ENCODE assay signal across 22 cellular contexts in the genomic region with DNA sequence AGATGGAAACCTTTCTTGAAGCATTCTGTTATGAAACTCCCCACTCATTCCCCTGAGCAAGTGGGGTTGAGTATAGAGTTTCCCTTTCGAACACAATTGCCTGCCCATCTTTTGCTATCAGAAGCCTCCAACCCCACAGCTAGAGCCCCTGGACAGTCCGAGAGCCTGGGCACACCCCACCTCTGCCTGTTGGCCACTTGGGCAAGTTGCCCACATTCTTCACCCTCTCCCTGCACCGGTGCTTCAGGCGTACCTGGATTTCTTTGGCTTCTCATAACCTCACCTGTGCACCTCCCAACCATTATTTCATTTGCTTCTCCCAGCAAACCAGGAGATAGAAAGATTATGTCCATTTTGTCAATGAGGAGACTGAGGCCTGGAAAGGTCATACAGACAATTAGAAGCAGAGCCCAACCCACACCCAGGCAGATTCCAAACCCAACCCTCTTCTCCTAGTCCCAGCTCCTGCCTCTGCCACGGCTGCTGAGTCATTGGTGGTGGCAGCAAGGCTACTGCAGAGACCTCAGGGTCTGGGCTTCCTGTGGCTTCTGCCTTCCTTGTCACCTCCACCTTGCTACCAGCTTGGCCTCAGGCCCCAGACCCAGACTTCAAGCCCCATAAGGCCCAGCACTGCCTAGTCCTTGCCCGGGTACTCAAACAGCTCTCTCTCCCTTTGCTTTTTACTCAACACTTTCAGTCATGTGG.
DNase-seq lines count a peak whose midpoint lies in the region; ATAC-seq, FAIRE-seq and TF ChIP-seq lines count a peak whose summit lies in the region.
"Had no signal": no experiment of that assay in that cellular context is flagged by ENCODE, and none has a peak within 500 bp of the region (broad histone marks: within the 10 kb centered on the region; RNA-seq: fewer than 3 reads in every experiment).

No MANE protein-coding gene starts in this region.

- peak overlapping the region; percentile 33; the same call in 2 of the 3 replicates for H3K4me2 ChIP-seq in A549

- ATAC-seq in A549, result peak; percentile 59 to 70; a peak in 3 of 6 replicates
- ATAC-seq in GM18873 (IDR thresholded peaks at IDR 0.05; ENCODE audit: low FRiP score, unreplicated experiment), result no peak
- ATAC-seq in GM18517 (IDR thresholded peaks at IDR 0.05; ENCODE audit: unreplicated experiment), result no peak
- ATAC-seq: activated CD8-positive, alpha-beta memory T cell treated with anti-CD3 and anti-CD28 coated beads, Interleukin-2, amount 10 ng/mL, durations not matched to agents 7 days and 5 days; activated T-helper 17 cell treated with anti-CD3 and anti-CD28 coated beads, Interleukin-2, amount 50 U/mL, for 72 hours; heart left ventricle; left ventricle myocardium superior had no signal

- FAIRE-seq in A549 (lab: Jason Lieb, UNC), result no peak
- FAIRE-seq: endometrium had no signal

- TF ChIP-seq POLR2A in A549 (IDR thresholded peaks at IDR 0.05; ENCODE audit: low read length) (no peak), adrenal gland (IDR thresholded peaks at IDR 0.05) (no peak), testis (IDR thresholded peaks at IDR 0.05) (no peak)

- DNase-seq in A549 (ENCODE audit: low read depth in 1 of 2, low spot score in 1 of 2), result peak; percentile 36 to 53
- DNase-seq in GM12865 (ENCODE audit: low read depth), result peak; percentile 32
- peak in 6 of 7 donors; percentile 71 to 79 (median 74) for DNase-seq in adrenal gland
- peak; percentile 14 for DNase-seq in myocyte (ENCODE audit: low read depth)
- no peak for DNase-seq in testis
- no peak for DNase-seq in stimulated activated CD4-positive, alpha-beta T cell treated with anti-CD3 and anti-CD28 coated beads, Interleukin-4, amount 100 ng/mL, for 24 hours
- DNase-seq: activated CD8-positive, alpha-beta memory T cell treated with anti-CD3 and anti-CD28 coated beads, Interleukin-2, amount 10 ng/mL, durations not matched to agents 7 days and 5 days; activated naive CD8-positive, alpha-beta T cell treated with anti-CD3 and anti-CD28 coated beads, Interleukin-2, amount 10 ng/mL, durations not matched to agents 7 days and 5 days; CD4-positive, CD25-positive, alpha-beta regulatory T cell; colonic mucosa; DMS153; heart left ventricle; left ventricle myocardium superior; NCI-H1105 treated with DMSO at 0.1 percent for 48 hours; NCI-H2107; NCI-H524 treated with DMSO at 0.1 percent for 48 hours; SHP77; SW 1271 had no signal

- H3K27ac ChIP-seq in A549, result peak overlapping the region in 1 of 2 experiments; percentile 60; a peak in 2 of 6 replicates
- H3K27ac ChIP-seq in adrenal gland, result no peak overlapping the region
- no peak overlapping the region for H3K27ac ChIP-seq in testis
- H3K27ac ChIP-seq: colonic mucosa, heart left ventricle had no signal

- H3K9me3 ChIP-seq in A549, result no peaks in the 10 kb centered on the region
- H3K9me3 ChIP-seq in adrenal gland (replicated peaks in 1 of 3), result no peaks in the 10 kb centered on the region
- H3K9me3 ChIP-seq in testis, result no peaks in the 10 kb centered on the region
- H3K9me3 ChIP-seq: colonic mucosa, heart left ventricle had no signal

- no peak for TF ChIP-seq EP300 in A549 (IDR thresholded peaks at IDR 0.05)

- intact Hi-C loops in adrenal gland (cut with DNase I) (no loop called here), testis (cut with DNase I; ENCODE audit: low total_unique reads) (no loop called here)

- no peak for TF ChIP-seq RAD21 in A549 (conservative IDR thresholded peaks at IDR 0.05 in 1 of 2, IDR thresholded peaks at IDR 0.05 in 1 of 2)

- WGBS in A549 (ENCODE audit: missing lambda C conversion rate), result 50% methylated on average over 6 of the region's 6 CpGs
- WGBS in adrenal gland, 4 donors, result 61 to 72% (median 69%) methylated on average over 6 of the region's 6 CpGs
- 79 to 80% methylated on average over 6 of the region's 6 CpGs for WGBS in testis, 2 donors

- H3K4me3 ChIP-seq in A549 (no peak overlapping the region), GM12865 (ENCODE audit: low read depth, low read length) (no peak overlapping the region), adrenal gland (no peak overlapping the region), testis (no peak overlapping the region)
- H3K4me3 ChIP-seq: colonic mucosa, heart left ventricle had no signal

- POLR2A ChIA-PET in A549 (lab: Yijun Ruan, JAX), result no interaction called here

- CTCF ChIA-PET in A549 (lab: Yijun Ruan, JAX), result interaction anchor here (1.3 to 1.6 kb wide), 2 partner anchors 12 to 309 kb away, joined by 3 to 4 read pairs; no protein-coding TSS in a partner anchor

- H3K27me3 ChIP-seq in adrenal gland, result no peaks in the 10 kb centered on the region
- H3K27me3 ChIP-seq in testis, result no peaks in the 10 kb centered on the region
- H3K27me3 ChIP-seq: colonic mucosa had no signal

- TF ChIP-seq CTCF in A549 (IDR thresholded peaks at IDR 0.05) (no peak), GM12865 (IDR thresholded peaks at IDR 0.05; ENCODE audit: insufficient read depth, low read depth, low read length, missing control alignments) (no peak), adrenal gland (IDR thresholded peaks at IDR 0.05) (no peak), testis (IDR thresholded peaks at IDR 0.05) (no peak)

- H3K4me1 ChIP-seq in A549 (peaks cover 8% of the 10 kb centered on the region), adrenal gland (replicated peaks in 1 of 2) (peaks cover 12 to 15% of the 10 kb centered on the region in 2 donors), testis (peaks cover 12% of the 10 kb centered on the region)
- H3K4me1 ChIP-seq: colonic mucosa, heart left ventricle had no signal

- no peaks in the 10 kb centered on the region for H3K36me3 ChIP-seq in adrenal gland (replicated peaks in 1 of 2)
- no peaks in the 10 kb centered on the region for H3K36me3 ChIP-seq in testis (ENCODE audit: low read depth, missing control alignments)
- H3K36me3 ChIP-seq: colonic mucosa, heart left ventricle had no signal

TF ChIP-seq in A549, 52 proteins besides CTCF, POLR2A, EP300 and RAD21 (continues in another document):
- no peak for TF ChIP-seq MAX (IDR thresholded peaks at IDR 0.05)
- TF ChIP-seq EHMT2 (IDR thresholded peaks at IDR 0.05; ENCODE audit: low read depth), result no peak
- no peak for TF ChIP-seq HOXB5 (CRISPR knock-in tag; IDR thresholded peaks at IDR 0.05)
- TF ChIP-seq JUNB (IDR thresholded peaks at IDR 0.05), result no peak
- no peak for TF ChIP-seq KDM1A (IDR thresholded peaks at IDR 0.05; ENCODE audit: low read depth)
- TF ChIP-seq NFE2L2 (conservative IDR thresholded peaks at IDR 0.05; ENCODE audit: low read length), result 0 out of 2 replicates have a peak, but pooled peaks have one; percentile 25
- peak; percentile 11 for TF ChIP-seq MAFK (IDR thresholded peaks at IDR 0.05; ENCODE audit: partially characterized antibody)
- TF ChIP-seq, protein P1, sequence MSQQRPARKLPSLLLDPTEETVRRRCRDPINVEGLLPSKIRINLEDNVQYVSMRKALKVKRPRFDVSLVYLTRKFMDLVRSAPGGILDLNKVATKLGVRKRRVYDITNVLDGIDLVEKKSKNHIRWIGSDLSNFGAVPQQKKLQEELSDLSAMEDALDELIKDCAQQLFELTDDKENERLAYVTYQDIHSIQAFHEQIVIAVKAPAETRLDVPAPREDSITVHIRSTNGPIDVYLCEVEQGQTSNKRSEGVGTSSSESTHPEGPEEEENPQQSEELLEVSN (IDR thresholded peaks at IDR 0.05; ENCODE audit: borderline replicate concordance, low read depth), result no peak
- TF ChIP-seq CHD4 (IDR thresholded peaks at IDR 0.05; ENCODE audit: borderline replicate concordance), result no peak
- no peak for TF ChIP-seq RNF2 (IDR thresholded peaks at IDR 0.05; ENCODE audit: borderline replicate concordance, low read depth)
- no peak for TF ChIP-seq CHD2 (IDR thresholded peaks at IDR 0.05; ENCODE audit: low read length, partially characterized antibody)
- TF ChIP-seq, protein P2, sequence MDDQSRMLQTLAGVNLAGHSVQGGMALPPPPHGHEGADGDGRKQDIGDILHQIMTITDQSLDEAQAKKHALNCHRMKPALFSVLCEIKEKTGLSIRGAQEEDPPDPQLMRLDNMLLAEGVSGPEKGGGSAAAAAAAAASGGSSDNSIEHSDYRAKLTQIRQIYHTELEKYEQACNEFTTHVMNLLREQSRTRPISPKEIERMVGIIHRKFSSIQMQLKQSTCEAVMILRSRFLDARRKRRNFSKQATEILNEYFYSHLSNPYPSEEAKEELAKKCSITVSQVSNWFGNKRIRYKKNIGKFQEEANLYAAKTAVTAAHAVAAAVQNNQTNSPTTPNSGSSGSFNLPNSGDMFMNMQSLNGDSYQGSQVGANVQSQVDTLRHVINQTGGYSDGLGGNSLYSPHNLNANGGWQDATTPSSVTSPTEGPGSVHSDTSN (IDR thresholded peaks at IDR 0.05), result no peak
- no peak for TF ChIP-seq SMC3 (IDR thresholded peaks at IDR 0.05)
- TF ChIP-seq NR3C1 (IDR thresholded peaks at IDR 0.05), result no peak
- no peak for TF ChIP-seq RFX5 (IDR thresholded peaks at IDR 0.05)
- TF ChIP-seq, protein P3, sequence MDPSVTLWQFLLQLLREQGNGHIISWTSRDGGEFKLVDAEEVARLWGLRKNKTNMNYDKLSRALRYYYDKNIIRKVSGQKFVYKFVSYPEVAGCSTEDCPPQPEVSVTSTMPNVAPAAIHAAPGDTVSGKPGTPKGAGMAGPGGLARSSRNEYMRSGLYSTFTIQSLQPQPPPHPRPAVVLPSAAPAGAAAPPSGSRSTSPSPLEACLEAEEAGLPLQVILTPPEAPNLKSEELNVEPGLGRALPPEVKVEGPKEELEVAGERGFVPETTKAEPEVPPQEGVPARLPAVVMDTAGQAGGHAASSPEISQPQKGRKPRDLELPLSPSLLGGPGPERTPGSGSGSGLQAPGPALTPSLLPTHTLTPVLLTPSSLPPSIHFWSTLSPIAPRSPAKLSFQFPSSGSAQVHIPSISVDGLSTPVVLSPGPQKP (IDR thresholded peaks at IDR 0.05; ENCODE audit: low read depth, low read length), result no peak
- TF ChIP-seq FOSL2 (IDR thresholded peaks at IDR 0.05), result no peak
- peak; percentile 17; the same call in 1 of the 2 replicates for TF ChIP-seq FOSL2 (CRISPR knock-in tag; IDR thresholded peaks at IDR 0.05)
- TF ChIP-seq HOXA7 (CRISPR knock-in tag; IDR thresholded peaks at IDR 0.05), result no peak
- no peak for TF ChIP-seq HOXB13 (CRISPR knock-in tag; IDR thresholded peaks at IDR 0.05; ENCODE audit: low read depth)
- no peak for TF ChIP-seq EHF (CRISPR knock-in tag; IDR thresholded peaks at IDR 0.05)
- TF ChIP-seq RCOR1 (IDR thresholded peaks at IDR 0.05; ENCODE audit: low read depth, low read length), result no peak
- no peak for TF ChIP-seq FOSB (CRISPR knock-in tag; IDR thresholded peaks at IDR 0.05)

Comparison
In these comparisons a context has a peak if more than half of its experiments do, and no peak if none do; other contexts are left out.
1. ATAC-seq: peak in A549 (2 of 2); none in GM18873 (single experiment) and GM18517 (single experiment).
2. DNase-seq: peak in A549 (2 of 2), GM12865 (single experiment), adrenal gland (6 of 7) and myocyte (single experiment); none in testis (single experiment) and stimulated activated CD4-positive, alpha-beta T cell treated with anti-CD3 and anti-CD28 coated beads, Interleukin-4, amount 100 ng/mL, for 24 hours (single experiment).